ENCODE assay signal across 8 cellular contexts in the genomic region with DNA sequence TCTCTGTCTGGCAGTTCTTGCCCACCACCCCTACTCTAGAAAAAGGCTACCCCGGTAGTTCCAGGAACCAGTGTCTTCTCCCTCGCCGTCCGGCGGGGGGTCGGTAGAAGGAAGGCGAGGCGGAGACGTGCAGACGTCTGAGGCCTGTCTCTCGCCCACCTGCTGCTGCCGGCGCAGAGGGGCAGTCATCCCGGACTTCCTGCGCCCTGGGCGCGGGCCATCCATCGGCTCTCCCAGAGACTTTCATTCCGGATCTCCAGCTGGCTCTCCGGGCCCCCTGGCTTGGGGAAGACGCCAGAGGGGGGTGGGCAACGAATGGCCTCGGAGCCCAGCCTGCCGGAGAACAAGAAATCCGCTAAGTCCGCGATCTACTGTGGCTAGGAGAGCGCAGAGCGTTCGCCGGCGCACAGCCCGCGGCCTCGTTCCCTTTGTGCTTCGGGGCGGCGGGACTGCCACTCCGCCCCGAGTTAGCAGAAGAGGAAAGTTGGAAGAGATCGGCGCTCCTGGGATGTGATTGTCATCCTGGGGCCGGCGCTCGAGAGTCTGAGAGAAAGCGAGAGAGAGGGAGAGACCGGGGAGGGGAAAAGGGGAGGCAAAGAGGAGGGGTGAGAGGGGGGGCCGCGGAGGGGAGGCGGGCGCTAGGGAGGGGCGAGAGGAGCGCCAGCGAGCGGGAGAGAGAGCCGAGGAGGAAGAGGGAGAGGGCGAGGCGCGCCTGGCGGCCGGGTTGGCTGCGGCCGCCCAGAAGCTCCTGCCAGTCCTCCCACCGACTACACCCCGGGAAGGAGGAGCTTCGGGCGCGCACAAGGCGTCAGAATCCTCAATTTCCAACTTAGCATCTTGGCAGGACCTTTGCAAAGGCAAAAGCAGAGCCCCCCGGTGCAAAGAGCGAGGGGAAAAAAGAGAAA. TPM values are rescaled to one million over a fixed set of nuclear protein-coding genes. Genes with fewer than 3 reads are reported as not detected.
A peak's percentile ranks its signal among the peaks of the same experiment; 100 is the strongest.
DNase-seq lines count a peak whose midpoint lies in the region; FAIRE-seq and TF ChIP-seq lines count a peak whose summit lies in the region.

A gene (plus strand): TSS at position 832 of the 905 bp plus-strand sequence. CDS start 334 bp downstream, outside the sequence.

- TF ChIP-seq CTCF in foreskin fibroblast (IDR thresholded peaks at IDR 0.05; ENCODE audit: low read depth, low read length) (no peak), nephron progenitor cell (IDR thresholded peaks at IDR 0.05) (no peak)

- peak within 1 kb of the TSS; percentile 77 to 81 for H3K4me3 ChIP-seq in foreskin fibroblast (ENCODE audit: low read depth in 1 of 2, low read length in 2 of 2)

- peaks cover 74% of the 10 kb centered on the region for H3K27me3 Mint-ChIP-seq in nephron progenitor cell (ENCODE audit: low read depth, poor library complexity)

- no peaks in the 10 kb centered on the region for H3K36me3 Mint-ChIP-seq in nephron progenitor cell (ENCODE audit: low read depth)

- no peak within 1 kb of the TSS for H3K27ac Mint-ChIP-seq in nephron progenitor cell

- peak within 1 kb of the TSS; percentile 90 for H3K4me3 Mint-ChIP-seq in nephron progenitor cell

- peaks cover 60% of the 10 kb centered on the region for H3K4me1 Mint-ChIP-seq in nephron progenitor cell

- DNase-seq in DMS153 (lab: John Stamatoyannopoulos, UW) (peak; percentile 95), HT-29 (ENCODE audit: low spot score) (peak; percentile 91), NCI-H774 (lab: John Stamatoyannopoulos, UW) (peak; percentile 91), foreskin fibroblast (peak; percentile 99), nephron progenitor cell (peak; percentile 82), urothelium cell line (ENCODE audit: low spot score) (peak; percentile 29), cerebellar nuclear complex (lab: John Stamatoyannopoulos, UW) (no peak)
- DNase-seq in activated T-cell treated with anti-CD3 and anti-CD28 coated beads, Interleukin-2, amount 50 U/mL, for 48 hours, result peak; percentile 52 to 62

- no peak for FAIRE-seq in urothelium cell line (lab: Jason Lieb, UNC)

- H3K9me3 Mint-ChIP-seq in nephron progenitor cell, result no peaks in the 10 kb centered on the region

RNA-seq across cellular contexts. Expression of the gene that starts here (rescaled TPM):
- 8.1 and 9.0 TPM in 2 replicates for total RNA-seq in HT-29 (2014; rRNA removed; shearing (Covaris generic))

Comparison
In these comparisons a context has a peak if more than half of its experiments do, and no peak if none do; other contexts are left out.
1. DNase-seq: peak in DMS153 (single experiment), HT-29 (single experiment), NCI-H774 (single experiment), activated T-cell treated with anti-CD3 and anti-CD28 coated beads, Interleukin-2, amount 50 U/mL, for 48 hours (2 of 2), foreskin fibroblast (2 of 2), nephron progenitor cell (single experiment) and urothelium cell line (single experiment); none in cerebellar nuclear complex (0 of 2).